In genomic region chr5:1840071-1840547, GRCh38 we compare ENCODE assay signal across 28 cellular contexts. TPM values are rescaled to one million over a fixed set of nuclear protein-coding genes. Genes with fewer than 3 reads are reported as not detected.
"Had no signal": no experiment of that assay in that cellular context is flagged by ENCODE, and none has a peak within 500 bp of the region (broad histone marks: within the 10 kb centered on the region; RNA-seq: fewer than 3 reads in every experiment).

No MANE protein-coding gene starts in this region.

- H3K9me3 ChIP-seq: MG63 had no signal

- H3K4me2 ChIP-seq: KMS-11 had no signal

- DNase-seq: activated CD4-positive, alpha-beta T cell treated with anti-CD3 and anti-CD28 coated beads for 48 hours; activated CD4-positive, alpha-beta T cell treated with anti-CD3 and anti-CD28 coated beads, Interleukin-2, amount 50 U/mL, for 4 hours; activated CD4-positive, CD25-positive, alpha-beta regulatory T cell treated with anti-CD3 and anti-CD28 coated beads, Interleukin-2, amount 50 U/mL, for 72 hours; activated effector memory CD4-positive, alpha-beta T cell treated with anti-CD3 and anti-CD28 coated beads, Interleukin-2, amount 50 U/mL, for 16 hours; activated naive CD4-positive, alpha-beta T cell treated with Interleukin-2 at 50 U/mL for 16 hours; activated naive CD8-positive, alpha-beta T cell treated with anti-CD3 and anti-CD28 coated beads, Interleukin-2, amount 50 U/mL, for 24 hours; activated T-cell treated with anti-CD3 and anti-CD28 coated beads, Interleukin-2, amount 50 U/mL, for 4 hours; amniotic stem cell; MG63; MV-4-11; NCI-H1092 treated with DMSO at 0.1 percent for 48 hours; NCI-H1417 treated with DMSO at 0.1 percent for 48 hours; NCI-H1694; NCI-H2029; NCI-H2107; NCI-H345; NCI-H510A; NCI-H526 treated with DMSO at 0.1 percent for 48 hours; NCI-H82; NK-92 treated with Interleukin-12 subunit alpha and Interleukin-12 subunit beta, amount 100 ng/mL, for 24 hours; OCI-M1; RPMI8226; SHP77 treated with DMSO at 0.1 percent for 48 hours; T-helper 17 cell; T-helper 9 cell had no signal

- ATAC-seq: activated naive CD4-positive, alpha-beta T cell treated with anti-CD3 and anti-CD28 coated beads, Interleukin-2, amount 50 U/mL, for 72 hours; activated naive CD8-positive, alpha-beta T cell treated with anti-CD3 and anti-CD28 coated beads, Interleukin-2, amount 50 U/mL, for 24 hours; activated T-cell treated with anti-CD3 and anti-CD28 coated beads, Interleukin-2, amount 50 U/mL, for 4 hours; T-helper 17 cell had no signal

- H3K4me3 ChIP-seq: MG63 had no signal

- H3K9ac ChIP-seq: KMS-11 had no signal

- FAIRE-seq: astrocyte had no signal

- H3K27ac ChIP-seq: KMS-11 had no signal

- H3K36me3 ChIP-seq: MG63 had no signal

RNA-seq across cellular contexts. Expression of gene IRX4, which starts 42.6 kb away (rescaled TPM):
- total RNA-seq: activated naive CD4-positive, alpha-beta T cell treated with anti-CD3 and anti-CD28 coated beads, Interleukin-2, amount 50 U/mL, for 72 hours; activated T-cell treated with anti-CD3 and anti-CD28 coated beads, Interleukin-2, amount 50 U/mL, for 4 hours; T-helper 17 cell had no signal
